Comparison of ENCODE assay signal across 1 cellular context in genomic region chr1:154469844-154470417, GRCh38.
TF ChIP-seq lines count a peak whose summit lies in the region.

No MANE protein-coding gene starts in this region.

TF ChIP-seq in K562, 482 proteins besides CTCF, POLR2A, EP300 and RAD21:
- TF ChIP-seq TOE1 (IDR thresholded peaks at IDR 0.05; ENCODE audit: borderline replicate concordance) (no peak), TOE1 (CRISPR knock-in tag; IDR thresholded peaks at IDR 0.05; ENCODE audit: borderline replicate concordance, low read depth) (no peak), CC2D1A (IDR thresholded peaks at IDR 0.05) (no peak), DDX20 (tag; IDR thresholded peaks at IDR 0.05; ENCODE audit: low read depth) (no peak), FOXP1 (CRISPR knock-in tag; IDR thresholded peaks at IDR 0.05) (no peak), MTA2 (IDR thresholded peaks at IDR 0.05; ENCODE audit: low read depth) (no peak), FOXK1 (CRISPR knock-in tag; IDR thresholded peaks at IDR 0.05; ENCODE audit: borderline replicate concordance) (no peak), KLF6 (CRISPR knock-in tag; IDR thresholded peaks at IDR 0.05; ENCODE audit: borderline replicate concordance) (no peak), KHSRP (IDR thresholded peaks at IDR 0.05) (no peak), TSC22D4 (tag; IDR thresholded peaks at IDR 0.05) (no peak), POLR2AphosphoS2 (IDR thresholded peaks at IDR 0.05; ENCODE audit: low read length) (no peak), ATF6 (CRISPR knock-in tag; IDR thresholded peaks at IDR 0.05) (no peak), POLR2G (IDR thresholded peaks at IDR 0.05; ENCODE audit: low read depth, low read length) (no peak), ZBTB12 (CRISPR knock-in tag; IDR thresholded peaks at IDR 0.05) (no peak), SIRT6 (IDR thresholded peaks at IDR 0.05; ENCODE audit: low read depth, low read length) (no peak), HMGXB4 (CRISPR knock-in tag; IDR thresholded peaks at IDR 0.05) (no peak)
- TF ChIP-seq, protein P1, sequence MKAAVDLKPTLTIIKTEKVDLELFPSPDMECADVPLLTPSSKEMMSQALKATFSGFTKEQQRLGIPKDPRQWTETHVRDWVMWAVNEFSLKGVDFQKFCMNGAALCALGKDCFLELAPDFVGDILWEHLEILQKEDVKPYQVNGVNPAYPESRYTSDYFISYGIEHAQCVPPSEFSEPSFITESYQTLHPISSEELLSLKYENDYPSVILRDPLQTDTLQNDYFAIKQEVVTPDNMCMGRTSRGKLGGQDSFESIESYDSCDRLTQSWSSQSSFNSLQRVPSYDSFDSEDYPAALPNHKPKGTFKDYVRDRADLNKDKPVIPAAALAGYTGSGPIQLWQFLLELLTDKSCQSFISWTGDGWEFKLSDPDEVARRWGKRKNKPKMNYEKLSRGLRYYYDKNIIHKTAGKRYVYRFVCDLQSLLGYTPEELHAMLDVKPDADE (conservative IDR thresholded peaks at IDR 0.05; ENCODE audit: control insufficient read depth, low read depth, low read length), result no peak
